In the genomic region with DNA sequence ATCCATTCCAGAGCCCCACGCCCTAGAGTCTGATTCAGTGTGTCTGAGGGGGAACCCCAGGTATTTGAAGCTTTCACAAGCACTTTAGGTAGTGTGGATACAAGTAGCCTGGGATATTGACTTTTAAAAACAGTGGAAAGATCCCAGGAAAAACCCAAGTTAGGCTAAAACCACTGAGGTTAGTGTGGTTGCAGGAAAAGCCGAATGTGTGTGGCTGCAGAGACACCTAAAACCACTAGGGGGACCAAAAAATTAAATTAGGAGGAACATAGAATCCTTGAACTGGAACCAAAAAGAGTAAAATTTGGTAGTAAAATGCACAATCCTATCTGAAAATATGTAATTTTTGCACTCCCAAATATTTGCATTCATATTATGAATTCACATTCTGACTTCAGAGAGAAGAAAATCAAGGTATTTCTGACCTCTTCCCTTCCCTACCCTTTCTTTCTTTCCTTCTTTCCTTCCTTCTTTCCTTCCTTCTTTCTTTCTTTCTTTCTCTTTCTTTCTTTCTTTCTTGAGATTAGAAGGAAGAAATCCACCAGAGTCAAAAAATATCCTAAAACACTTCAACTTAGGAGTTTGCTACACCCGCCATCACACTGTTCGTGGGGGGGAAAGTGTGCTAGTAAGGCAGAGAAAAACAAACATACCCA, we compare ENCODE assay signal across 9 cellular contexts. TPM values are rescaled to one million over a fixed set of nuclear protein-coding genes. Genes with fewer than 3 reads are reported as not detected.
DNase-seq lines count a peak whose midpoint lies in the region; ATAC-seq, FAIRE-seq and TF ChIP-seq lines count a peak whose summit lies in the region.
"Had no signal": no experiment of that assay in that cellular context is flagged by ENCODE, and none has a peak within 500 bp of the region (broad histone marks: within the 10 kb centered on the region; RNA-seq: fewer than 3 reads in every experiment).

No MANE protein-coding gene starts in this region.

- H3K9ac ChIP-seq in fibroblast of lung (ENCODE audit: insufficient read depth, low read length) = no peak overlapping the region

- FAIRE-seq in GM12892 (lab: Jason Lieb, UNC) = no peak

- no peak for TF ChIP-seq POLR2A in GM12892 (IDR thresholded peaks at IDR 0.05; ENCODE audit: low read depth, low read length)

- CTCF ChIA-PET in OCI-LY7 (lab: Charles Lee; ENCODE audit: unreplicated experiment) = no interaction called here

- H4K20me1 ChIP-seq in OCI-LY7 (ENCODE audit: insufficient read depth, low read length) = no peaks in the 10 kb centered on the region
- no peaks in the 10 kb centered on the region for H4K20me1 ChIP-seq in fibroblast of lung (ENCODE audit: control insufficient read depth, extremely low read depth, insufficient read depth, low read length)

- H3K27me3 Mint-ChIP-seq in stimulated activated memory B cell treated with anti-CD40 and anti-IgM and Interleukin-4, amounts not matched to agents 10 μg/mL and 1 μg/mL and 100 μg/mL, for 72 hours = peaks cover 4% of the 10 kb centered on the region

- H3K4me1 Mint-ChIP-seq in stimulated activated memory B cell treated with anti-CD40 and anti-IgM and Interleukin-4, amounts not matched to agents 10 μg/mL and 1 μg/mL and 100 μg/mL, for 72 hours = peaks cover 10% of the 10 kb centered on the region

- TF ChIP-seq CTCF in GM12872 (IDR thresholded peaks at IDR 0.05; ENCODE audit: insufficient read depth, low read depth, low read length) = peak; percentile 72
- TF ChIP-seq CTCF in OCI-LY7 (conservative IDR thresholded peaks at IDR 0.05; ENCODE audit: low read length) = peak; percentile 84
- TF ChIP-seq CTCF in fibroblast of lung (conservative IDR thresholded peaks at IDR 0.05 in 1 of 2, IDR thresholded peaks at IDR 0.05 in 1 of 2; ENCODE audit: low read depth in 1 of 2, low read length in 2 of 2) = peak; percentile 71 to 76

- H3K4me2 ChIP-seq in OCI-LY7 (ENCODE audit: low read length) (no peak overlapping the region), fibroblast of lung (ENCODE audit: extremely low read depth, insufficient read depth, low read length) (no peak overlapping the region)

- no peaks in the 10 kb centered on the region for H3K9me3 ChIP-seq in OCI-LY7 (ENCODE audit: low read length)
- no peaks in the 10 kb centered on the region for H3K9me3 ChIP-seq in fibroblast of lung (ENCODE audit: control insufficient read depth, insufficient read depth, low read depth, low read length)

- no peaks in the 10 kb centered on the region for H3K27me3 ChIP-seq in fibroblast of lung (ENCODE audit: control insufficient read depth, insufficient read depth, low read length)

- POLR2A ChIA-PET in OCI-LY7 (lab: Charles Lee) = no interaction called here

- no peaks in the 10 kb centered on the region for H3K9me2 ChIP-seq in OCI-LY7 (ENCODE audit: insufficient read depth, low read length)

- BruUV-seq in OCI-LY7 (replicated peaks; lab: Mats Ljungman, UMichigan) = no TSS peak

- DNase-seq in AG20443 (ENCODE audit: low spot score) = peak; percentile 58
- DNase-seq in OCI-LY7 (ENCODE audit: low spot score) = peak; percentile 25
- DNase-seq in fibroblast of lung (ENCODE audit: low read depth in 2 of 2) = peak; percentile 8 to 28
- DNase-seq in stimulated activated CD4-positive, alpha-beta T cell treated with anti-CD3 and anti-CD28 coated beads, Interleukin-15, amount 100 ng/mL, for 24 hours = no peak
- no peak for DNase-seq in GM12892 (ENCODE audit: insufficient read length)

- no peak overlapping the region for H3K4me3 Mint-ChIP-seq in stimulated activated memory B cell treated with anti-CD40 and anti-IgM and Interleukin-4, amounts not matched to agents 10 μg/mL and 1 μg/mL and 100 μg/mL, for 72 hours

- H3K27ac ChIP-seq in OCI-LY7 (ENCODE audit: low read depth, low read length, poor library complexity, severe bottlenecking) = no peak overlapping the region
- no peak overlapping the region for H3K27ac ChIP-seq in fibroblast of lung (ENCODE audit: insufficient read depth, low read length)

- ATAC-seq in HG02759 (IDR thresholded peaks at IDR 0.05; ENCODE audit: unreplicated experiment) = peak; percentile 67
- ATAC-seq in stimulated activated memory B cell treated with anti-CD40 and anti-IgM and Interleukin-4, amounts not matched to agents 10 μg/mL and 1 μg/mL and 100 μg/mL, for 72 hours = no peak

- no peaks in the 10 kb centered on the region for H3K36me3 Mint-ChIP-seq in stimulated activated memory B cell treated with anti-CD40 and anti-IgM and Interleukin-4, amounts not matched to agents 10 μg/mL and 1 μg/mL and 100 μg/mL, for 72 hours

- H3K4me1 ChIP-seq in OCI-LY7 (ENCODE audit: insufficient read depth, low read length, poor library complexity, severe bottlenecking) (no peaks in the 10 kb centered on the region), fibroblast of lung (ENCODE audit: control insufficient read depth, extremely low read depth, insufficient read depth, low read length) (no peaks in the 10 kb centered on the region)

- H3K27ac Mint-ChIP-seq in stimulated activated memory B cell treated with anti-CD40 and anti-IgM and Interleukin-4, amounts not matched to agents 10 μg/mL and 1 μg/mL and 100 μg/mL, for 72 hours = peak overlapping the region; percentile 8

- H2AFZ ChIP-seq in OCI-LY7 (ENCODE audit: low read length) (no peak overlapping the region), fibroblast of lung (ENCODE audit: low read length) (no peak overlapping the region)

- no peaks in the 10 kb centered on the region for H3K79me2 ChIP-seq in OCI-LY7 (ENCODE audit: insufficient read depth, low read depth, low read length)
- no peaks in the 10 kb centered on the region for H3K79me2 ChIP-seq in fibroblast of lung (ENCODE audit: control insufficient read depth, insufficient read depth, low read length)

- H3K9me3 Mint-ChIP-seq in stimulated activated memory B cell treated with anti-CD40 and anti-IgM and Interleukin-4, amounts not matched to agents 10 μg/mL and 1 μg/mL and 100 μg/mL, for 72 hours = no peaks in the 10 kb centered on the region

- no peak overlapping the region for H3K4me3 ChIP-seq in OCI-LY7 (ENCODE audit: low read depth, low read length, poor library complexity, severe bottlenecking)
- H3K4me3 ChIP-seq in fibroblast of lung (replicated peaks in 1 of 4; ENCODE audit: control extremely low read depth in 1 of 4, insufficient read depth in 1 of 4, low read depth in 3 of 4, low read length in 4 of 4) = no peak overlapping the region

- H3K36me3 ChIP-seq in OCI-LY7 (ENCODE audit: insufficient read depth, low read length) (no peaks in the 10 kb centered on the region), fibroblast of lung (ENCODE audit: control insufficient read depth, insufficient read depth, low read length) (no peaks in the 10 kb centered on the region)

- intact Hi-C loops in OCI-LY7 (cut with micrococcal nuclease; ENCODE audit: unreplicated experiment) = no loop called here

RNA-seq across cellular contexts. Expression of gene SLCO1A2, which starts 37.8 kb away (rescaled TPM):
- not detected in 2 replicates for total RNA-seq in OCI-LY7 (2014; rRNA removed; shearing (Covaris generic))
- total RNA-seq in OCI-LY7 (2022) = not detected in 2 replicates
- not detected in 2 replicates for total RNA-seq in fibroblast of lung
- not detected in 2 replicates for polyA plus RNA-seq in fibroblast of lung
- polyA plus RNA-seq in fibroblast of lung (2012) = not detected in 2 replicates
- polyA minus RNA-seq in fibroblast of lung (ENCODE audit: low replicate concordance) = not detected in 2 replicates
- not detected for polyA plus RNA-seq in GM12892 (2012; ENCODE audit: missing spikeins)
- total RNA-seq: subcutaneous adipose tissue had no signal

Comparison
In these comparisons a context has a peak if more than half of its experiments do, and no peak if none do; other contexts are left out.
1. DNase-seq: peak in AG20443 (single experiment), OCI-LY7 (single experiment) and fibroblast of lung (2 of 2); none in stimulated activated CD4-positive, alpha-beta T cell treated with anti-CD3 and anti-CD28 coated beads, Interleukin-15, amount 100 ng/mL, for 24 hours (single experiment) and GM12892 (single experiment).
2. Peak in every context shown above with its lines, with median percentiles within 50 percentile points of each other: CTCF ChIP-seq.